31 cellular contexts compared by ENCODE assay signal in the genomic region with DNA sequence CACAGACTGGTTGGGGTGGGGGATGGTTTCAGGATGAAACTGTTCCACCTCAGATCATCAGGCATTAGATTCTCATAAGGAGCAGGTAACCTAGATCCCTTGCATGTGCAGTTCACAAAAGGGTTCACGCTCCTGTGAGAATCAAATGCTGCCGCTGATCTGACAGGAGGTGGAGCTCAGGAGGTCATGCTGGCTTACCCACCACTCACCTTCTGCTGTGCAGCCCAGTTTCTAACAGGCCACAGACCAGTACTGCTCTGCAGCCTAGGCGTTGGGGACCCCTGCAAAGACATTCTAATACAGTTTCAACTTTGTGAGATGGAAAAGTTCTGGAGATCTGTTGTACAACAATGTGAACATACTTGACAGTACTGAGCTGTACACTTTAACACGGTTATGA. TPM values are rescaled to one million over a fixed set of nuclear protein-coding genes. Genes with fewer than 3 reads are reported as not detected.
"Had no signal": no experiment of that assay in that cellular context is flagged by ENCODE, and none has a peak within 500 bp of the region (broad histone marks: within the 10 kb centered on the region; RNA-seq: fewer than 3 reads in every experiment).

No MANE protein-coding gene starts in this region.

- ATAC-seq: natural killer cell treated with Interleukin-12 subunit alpha and Interleukin-12 subunit beta and Interleukin-15 and Interleukin-18, amount 100 ng/mL, for 72 hours; stimulated activated memory B cell treated with anti-CD40 and anti-IgM and Interleukin-4, amounts not matched to agents 10 μg/mL and 1 μg/mL and 100 μg/mL, for 72 hours; stimulated activated naive CD8-positive, alpha-beta T cell treated with anti-CD3 and anti-CD28 coated beads, Interleukin-15, amount 100 ng/mL, for 72 hours had no signal

- H3K4me1 ChIP-seq: left ventricle myocardium inferior, right atrium auricular region, right lobe of liver, uterus had no signal

- H3K27me3 ChIP-seq: ovary, right atrium auricular region, right lobe of liver, tibial nerve, uterus had no signal

- H3K27ac Mint-ChIP-seq: immature natural killer cell; mesothelial cell of epicardium; natural killer cell treated with Interleukin-12 subunit alpha and Interleukin-12 subunit beta and Interleukin-15 and Interleukin-18, amount 100 ng/mL, for 72 hours; progenitor cell of endocrine pancreas; stimulated activated memory B cell treated with anti-CD40 and anti-IgM and Interleukin-4, amounts not matched to agents 10 μg/mL and 1 μg/mL and 100 μg/mL, for 72 hours; stimulated activated naive CD8-positive, alpha-beta T cell treated with anti-CD3 and anti-CD28 coated beads, Interleukin-15, amount 100 ng/mL, for 72 hours; type B pancreatic cell had no signal

- DNase-seq: immature natural killer cell; left ventricle myocardium inferior; mesendoderm; naive B cell; ovary; right lobe of liver; stimulated activated CD4-positive, alpha-beta T cell treated with anti-CD3 and anti-CD28 coated beads, Interleukin-1b, Interleukin-23, amount 100 ng/mL, for 48 hours; stimulated activated CD4-positive, alpha-beta T cell treated with anti-CD3 and anti-CD28 coated beads, Interleukin-2, amount 100 ng/mL, for 48 hours; stimulated activated CD4-positive, alpha-beta T cell treated with anti-CD3 and anti-CD28 coated beads, Interleukin-4, amount 100 ng/mL, for 4 hours; stimulated activated CD8-positive, alpha-beta memory T cell treated with anti-CD3 and anti-CD28 coated beads, Interleukin-4, amount 100 ng/mL, for 48 hours; stimulated activated naive CD4-positive, alpha-beta T cell treated with Interleukin-2 at 50 U/mL for 16 hours; stimulated activated naive CD8-positive, alpha-beta T cell treated with anti-CD3 and anti-CD28 coated beads, Interleukin-15, amount 100 ng/mL, for 72 hours; uterus had no signal

- H3K4me3 Mint-ChIP-seq: immature natural killer cell; mesothelial cell of epicardium; naive B cell; natural killer cell treated with Interleukin-12 subunit alpha and Interleukin-12 subunit beta and Interleukin-15 and Interleukin-18, amount 100 ng/mL, for 72 hours; stimulated activated memory B cell treated with anti-CD40 and anti-IgM and Interleukin-4, amounts not matched to agents 10 μg/mL and 1 μg/mL and 100 μg/mL, for 72 hours; stimulated activated naive CD8-positive, alpha-beta T cell treated with anti-CD3 and anti-CD28 coated beads, Interleukin-15, amount 100 ng/mL, for 72 hours; type B pancreatic cell had no signal

- H3K4me1 Mint-ChIP-seq: immature natural killer cell; mesothelial cell of epicardium; stimulated activated memory B cell treated with anti-CD40 and anti-IgM and Interleukin-4, amounts not matched to agents 10 μg/mL and 1 μg/mL and 100 μg/mL, for 72 hours; stimulated activated naive CD8-positive, alpha-beta T cell treated with anti-CD3 and anti-CD28 coated beads, Interleukin-15, amount 100 ng/mL, for 72 hours had no signal

- H3K9me3 Mint-ChIP-seq: immature natural killer cell; natural killer cell treated with Interleukin-12 subunit alpha and Interleukin-12 subunit beta and Interleukin-15 and Interleukin-18, amount 100 ng/mL, for 72 hours; type B pancreatic cell had no signal

- H3K36me3 Mint-ChIP-seq: immature natural killer cell; mesothelial cell of epicardium; natural killer cell treated with Interleukin-12 subunit alpha and Interleukin-12 subunit beta and Interleukin-15 and Interleukin-18, amount 100 ng/mL, for 72 hours; stimulated activated memory B cell treated with anti-CD40 and anti-IgM and Interleukin-4, amounts not matched to agents 10 μg/mL and 1 μg/mL and 100 μg/mL, for 72 hours; type B pancreatic cell had no signal

- H3K9me3 ChIP-seq: left ventricle myocardium inferior, ovary, right atrium auricular region, right lobe of liver, tibial nerve, uterus had no signal

- H3K27ac ChIP-seq: left ventricle myocardium inferior, ovary, right atrium auricular region, right lobe of liver, tibial nerve, uterus had no signal

RNA-seq across cellular contexts. Expression of gene STRA8, which starts 39.9 kb away (rescaled TPM):
- total RNA-seq: kidney epithelial cell; left ventricle myocardium inferior; lung; mesothelial cell of epicardium; mononuclear cell; natural killer cell treated with Interleukin-12 subunit alpha and Interleukin-12 subunit beta and Interleukin-15 and Interleukin-18, amount 100 ng/mL, for 72 hours; omental fat pad; ovary; progenitor cell of endocrine pancreas; pulmonary artery endothelial cell; renal cortical epithelial cell; right atrium auricular region; right lobe of liver; skeletal muscle tissue; smooth muscle cell; temporal lobe; tibial nerve; ureter; uterus had no signal
- polyA plus RNA-seq: immature natural killer cell, lung, neural cell, ovary, smooth muscle cell had no signal
